ENCODE assay signal across 12 cellular contexts in the genomic region with DNA sequence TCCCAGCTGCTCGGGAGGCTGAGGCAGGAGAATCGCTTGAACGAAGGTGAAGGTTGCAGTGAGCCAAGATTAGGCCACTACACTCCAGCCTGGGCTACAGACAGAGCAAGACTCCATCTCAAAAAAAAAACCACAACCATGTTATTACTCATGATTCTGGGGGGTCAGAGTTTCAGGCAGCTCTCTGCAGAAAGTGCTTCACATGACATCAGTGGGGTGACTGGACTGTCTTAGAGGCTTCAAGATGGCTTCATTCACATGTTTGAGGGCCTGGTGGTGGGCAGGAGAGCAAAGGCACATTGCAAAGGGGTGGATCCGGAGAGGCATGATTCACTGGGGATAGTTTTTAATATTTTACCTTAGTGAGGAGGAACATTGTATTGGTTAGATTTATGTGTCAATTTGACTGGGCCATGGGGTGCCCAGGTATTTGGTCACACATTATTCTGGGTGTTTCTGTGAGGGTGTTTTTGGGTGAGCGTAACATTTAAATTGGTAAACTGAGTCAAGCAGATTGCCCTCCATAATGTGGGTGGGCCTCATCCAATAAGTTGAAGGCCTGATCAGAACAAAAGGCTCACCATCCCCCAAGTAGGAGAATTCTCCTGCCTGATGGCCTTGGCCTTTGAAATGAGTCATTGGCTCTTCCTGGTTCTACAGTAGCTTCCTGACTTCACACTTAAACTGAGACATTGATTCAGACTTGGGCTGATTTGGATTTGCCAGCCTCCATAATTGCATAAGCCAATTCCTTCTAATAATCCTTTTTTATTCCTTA.
DNase-seq lines count a peak whose midpoint lies in the region; ATAC-seq and TF ChIP-seq lines count a peak whose summit lies in the region.
"Had no signal": no experiment of that assay in that cellular context is flagged by ENCODE, and none has a peak within 500 bp of the region (broad histone marks: within the 10 kb centered on the region; RNA-seq: fewer than 3 reads in every experiment).

No MANE protein-coding gene starts in this region.

- peaks cover 9% of the 10 kb centered on the region for H3K36me3 Mint-ChIP-seq in HFFc6 (ENCODE audit: low read depth)
- no peaks in the 10 kb centered on the region for H3K36me3 Mint-ChIP-seq in neural crest cell (ENCODE audit: low read depth)

- no peaks in the 10 kb centered on the region for H3K27me3 ChIP-seq in brain microvascular endothelial cell (replicated peaks)

- H3K9me3 Mint-ChIP-seq in HFFc6 (no peaks in the 10 kb centered on the region; the same call in none of the 2 replicates), neural crest cell (no peaks in the 10 kb centered on the region)

- H3K27ac Mint-ChIP-seq in HFFc6 (peak overlapping the region; percentile 90), neural crest cell (ENCODE audit: unreplicated experiment) (peak overlapping the region; percentile 75)

- no peak for ATAC-seq in GM21528 (IDR thresholded peaks at IDR 0.05; ENCODE audit: low FRiP score, unreplicated experiment)

- DNase-seq in DMS53 (lab: John Stamatoyannopoulos, UW): peak; percentile 24
- no peak for DNase-seq in DMS53 treated with DMSO at 0.1 percent for 48 hours (lab: John Stamatoyannopoulos, UW; ENCODE audit: unreplicated experiment)
- peak; percentile 78 for DNase-seq in HFFc6
- DNase-seq in brain microvascular endothelial cell: peak; percentile 87
- no peak for DNase-seq in neural crest cell (ENCODE audit: low read depth, low spot score)
- no peak for DNase-seq in ureter (ENCODE audit: low spot score)
- DNase-seq in activated gamma-delta T cell treated with Interleukin-2 at 50 U/mL for 16 hours: no peak
- DNase-seq: activated CD4-positive, alpha-beta T cell treated with anti-CD3 and anti-CD28 coated beads, Interleukin-2, amount 50 U/mL, for 4 hours; DND-41; NCI-H1417 had no signal

- H3K27me3 Mint-ChIP-seq in HFFc6 (ENCODE audit: insufficient read depth) (peaks cover 4% of the 10 kb centered on the region; the same call in 1 of the 2 replicates), neural crest cell (ENCODE audit: low read depth) (no peaks in the 10 kb centered on the region)

- H3K27ac ChIP-seq in brain microvascular endothelial cell: peak overlapping the region; percentile 83
- H3K27ac ChIP-seq: 22Rv1 had no signal

- peaks cover 29% of the 10 kb centered on the region for H3K4me1 Mint-ChIP-seq in HFFc6 (ENCODE audit: low read depth)
- no peaks in the 10 kb centered on the region for H3K4me1 Mint-ChIP-seq in neural crest cell

- no peaks in the 10 kb centered on the region for H3K36me3 ChIP-seq in brain microvascular endothelial cell (replicated peaks)

- no peak for TF ChIP-seq CTCF in HFFc6 (IDR thresholded peaks at IDR 0.05)
- no peak for TF ChIP-seq CTCF in brain microvascular endothelial cell (IDR thresholded peaks at IDR 0.05; ENCODE audit: low read depth, low read length, missing control alignments)
- TF ChIP-seq CTCF in neural crest cell (conservative IDR thresholded peaks at IDR 0.05): no peak

- no peak overlapping the region for H3K4me3 ChIP-seq in brain microvascular endothelial cell (ENCODE audit: low read depth, low read length)

- peak overlapping the region; percentile 49 for H3K4me3 Mint-ChIP-seq in HFFc6
- H3K4me3 Mint-ChIP-seq in neural crest cell: no peak overlapping the region

- in situ Hi-C loops in brain microvascular endothelial cell (cut with HindIII; ENCODE audit: low pct_ligation_motif_present, low sequenced_read_pairs): no loop called here

Comparison
In these comparisons a context has a peak if more than half of its experiments do, and no peak if none do; other contexts are left out.
1. DNase-seq: peak in DMS53 (single experiment), HFFc6 (single experiment) and brain microvascular endothelial cell (single experiment); none in DMS53 treated with DMSO at 0.1 percent for 48 hours (single experiment), neural crest cell (single experiment), ureter (single experiment) and activated gamma-delta T cell treated with Interleukin-2 at 50 U/mL for 16 hours (single experiment).